ENCODE assay signal across 1 cellular context in genomic region chr16:89994721-89995474, GRCh38.
TF ChIP-seq lines count a peak whose summit lies in the region.
"Not testable (repeated sequence)": the region's sequence is repeated elsewhere in the genome, so short reads cannot be mapped to it uniquely, and the experiment has no call there.

No MANE protein-coding gene starts in this region.

TF ChIP-seq in HepG2, 621 proteins besides CTCF, POLR2A, EP300 and RAD21 (continued from another document and continues in another):
- TF ChIP-seq ZHX2 (IDR thresholded peaks at IDR 0.05; ENCODE audit: low read depth), result peak; percentile 60; the same call in 1 of the 2 replicates
- not testable (repeated sequence) for TF ChIP-seq ZHX2 (CRISPR knock-in tag; IDR thresholded peaks at IDR 0.05; ENCODE audit: borderline replicate concordance); SP1 (IDR thresholded peaks at IDR 0.05)
- peak; percentile 92 for TF ChIP-seq ZSCAN21 (CRISPR knock-in tag; IDR thresholded peaks at IDR 0.05; ENCODE audit: borderline replicate concordance)
- TF ChIP-seq REPIN1 (CRISPR knock-in tag; IDR thresholded peaks at IDR 0.05; ENCODE audit: borderline replicate concordance, low read depth), result 0 out of 2 replicates have a peak, but pooled peaks have one; percentile 42
- peak; percentile 38; the same call in 1 of the 2 replicates for TF ChIP-seq ATF7 (IDR thresholded peaks at IDR 0.05)
- peak; percentile 4; the same call in 1 of the 2 replicates for TF ChIP-seq ATF7 (CRISPR knock-in tag; IDR thresholded peaks at IDR 0.05)
- TF ChIP-seq NR0B2 (CRISPR knock-in tag; IDR thresholded peaks at IDR 0.05), result peak; percentile 57; the same call in 1 of the 2 replicates
- TF ChIP-seq ZNF263 (CRISPR knock-in tag; IDR thresholded peaks at IDR 0.05), result peak; percentile 92
- peak; percentile 84 for TF ChIP-seq SSRP1 (CRISPR knock-in tag; IDR thresholded peaks at IDR 0.05)
- TF ChIP-seq ZNF784 (CRISPR knock-in tag; IDR thresholded peaks at IDR 0.05; ENCODE audit: borderline replicate concordance), result 0 out of 2 replicates have a peak, but pooled peaks have one; percentile 36
- peak; percentile 81; the same call in 1 of the 2 replicates for TF ChIP-seq ZBTB38 (CRISPR knock-in tag; IDR thresholded peaks at IDR 0.05)
- peak; percentile 36; the same call in 1 of the 2 replicates for TF ChIP-seq IRF9 (CRISPR knock-in tag; IDR thresholded peaks at IDR 0.05; ENCODE audit: borderline replicate concordance)
- peak; percentile 50; the same call in 1 of the 2 replicates for TF ChIP-seq NR1H2 (CRISPR knock-in tag; IDR thresholded peaks at IDR 0.05; ENCODE audit: borderline replicate concordance, low read depth)
- TF ChIP-seq POGZ (CRISPR knock-in tag; IDR thresholded peaks at IDR 0.05), result peak; percentile 11
- TF ChIP-seq SALL1 (CRISPR knock-in tag; IDR thresholded peaks at IDR 0.05), result peak; percentile 62
- TF ChIP-seq THAP11 (CRISPR knock-in tag; IDR thresholded peaks at IDR 0.05), result peak; percentile 29; the same call in 1 of the 2 replicates
- TF ChIP-seq MAX (IDR thresholded peaks at IDR 0.05), result 0 out of 2 replicates have a peak, but pooled peaks have one; percentile 29
- 0 out of 2 replicates have a peak, but pooled peaks have one; percentile 63 for TF ChIP-seq TGIF2 (CRISPR knock-in tag; IDR thresholded peaks at IDR 0.05)
- TF ChIP-seq SP1 (CRISPR knock-in tag; IDR thresholded peaks at IDR 0.05), result 0 out of 2 replicates have a peak, but pooled peaks have one; percentile 6
- TF ChIP-seq CREBL2 (CRISPR knock-in tag; IDR thresholded peaks at IDR 0.05; ENCODE audit: borderline replicate concordance), result peak; percentile 38; the same call in 1 of the 2 replicates
- 0 out of 2 replicates have a peak, but pooled peaks have one; percentile 23 for TF ChIP-seq ARNT2 (CRISPR knock-in tag; IDR thresholded peaks at IDR 0.05; ENCODE audit: low read depth)
- peak; percentile 76; the same call in 1 of the 2 replicates for TF ChIP-seq ARID4A (CRISPR knock-in tag; IDR thresholded peaks at IDR 0.05; ENCODE audit: borderline replicate concordance)
- peak; percentile 44; the same call in 1 of the 2 replicates for TF ChIP-seq SOX13 (IDR thresholded peaks at IDR 0.05)
- 0 out of 4 replicates have a peak, but pooled peaks of 1 of the 2 experiments have one; percentile 43 for TF ChIP-seq SOX13 (CRISPR knock-in tag; conservative IDR thresholded peaks at IDR 0.05 in 1 of 2, IDR thresholded peaks at IDR 0.05 in 1 of 2)
- peak; percentile 53; the same call in 1 of the 2 replicates for TF ChIP-seq DPF2 (CRISPR knock-in tag; IDR thresholded peaks at IDR 0.05; ENCODE audit: borderline replicate concordance, low read depth)
- peak; percentile 69 for TF ChIP-seq TEAD3 (CRISPR knock-in tag; optimal IDR thresholded peaks at IDR 0.05; ENCODE audit: borderline replicate concordance)
- TF ChIP-seq ZNF460 (CRISPR knock-in tag; IDR thresholded peaks at IDR 0.05; ENCODE audit: borderline replicate concordance), result peak; percentile 43; the same call in 1 of the 2 replicates
- TF ChIP-seq SIN3A (IDR thresholded peaks at IDR 0.05; ENCODE audit: borderline replicate concordance, low read depth, low read length), result 0 out of 2 replicates have a peak, but pooled peaks have one; percentile 18
- 0 out of 2 replicates have a peak, but pooled peaks have one; percentile 4 for TF ChIP-seq ZKSCAN5 (CRISPR knock-in tag; IDR thresholded peaks at IDR 0.05)
- TF ChIP-seq FOSL2 (CRISPR knock-in tag; IDR thresholded peaks at IDR 0.05), result peak; percentile 92
- 0 out of 2 replicates have a peak, but pooled peaks have one; percentile 23 for TF ChIP-seq ZNF274 (CRISPR knock-in tag; IDR thresholded peaks at IDR 0.05)
- peak; percentile 48; the same call in 1 of the 2 replicates for TF ChIP-seq ZNF687 (CRISPR knock-in tag; IDR thresholded peaks at IDR 0.05)
- peak; percentile 30; the same call in 1 of the 2 replicates for TF ChIP-seq FOSL1 (CRISPR knock-in tag; IDR thresholded peaks at IDR 0.05; ENCODE audit: borderline replicate concordance)
- 0 out of 2 replicates have a peak, but pooled peaks have one; percentile 26 for TF ChIP-seq PHF21A (CRISPR knock-in tag; IDR thresholded peaks at IDR 0.05)
- TF ChIP-seq FOXK1 (CRISPR knock-in tag; IDR thresholded peaks at IDR 0.05; ENCODE audit: borderline replicate concordance, low read depth), result peak; percentile 58; the same call in 1 of the 2 replicates
- TF ChIP-seq FOXA3 (CRISPR knock-in tag; IDR thresholded peaks at IDR 0.05), result peak; percentile 19
- TF ChIP-seq ZBTB39 (CRISPR knock-in tag; IDR thresholded peaks at IDR 0.05), result peak; percentile 79; the same call in 1 of the 2 replicates
- TF ChIP-seq MAFG (CRISPR knock-in tag; IDR thresholded peaks at IDR 0.05), result peak; percentile 100
- TF ChIP-seq TBL1XR1 (IDR thresholded peaks at IDR 0.05; ENCODE audit: borderline replicate concordance, low read length, partially characterized antibody), result peak; percentile 63
